In genomic region chr15:65940618-65940909, GRCh38 we compare ENCODE assay signal across 17 cellular contexts.
DNase-seq lines count a peak whose midpoint lies in the region; ATAC-seq and TF ChIP-seq lines count a peak whose summit lies in the region.
"Had no signal": no experiment of that assay in that cellular context is flagged by ENCODE, and none has a peak within 500 bp of the region (broad histone marks: within the 10 kb centered on the region; RNA-seq: fewer than 3 reads in every experiment).

No MANE protein-coding gene starts in this region.

- TF ChIP-seq CTCF in mucosa of descending colon (IDR thresholded peaks at IDR 0.05) (no peak), colonic mucosa (IDR thresholded peaks at IDR 0.05) (no peak)

- peak; percentile 30 for DNase-seq in EH (ENCODE audit: low read depth)
- peak; percentile 72 for DNase-seq in NCI-H69 (lab: John Stamatoyannopoulos, UW)
- DNase-seq in dermis blood vessel endothelial cell: peak; percentile 14
- no peak for DNase-seq in mucosa of descending colon
- no peak for DNase-seq in HUDEP-2 (lab: John Stamatoyannopoulos, UW; ENCODE audit: unreplicated experiment in 76 of 76)
- no peak for DNase-seq in NCI-H524 treated with DMSO at 0.1 percent for 48 hours (lab: John Stamatoyannopoulos, UW)
- no peak for DNase-seq in colonic mucosa
- DNase-seq: activated T-cell treated with anti-CD3 and anti-CD28 coated beads, Interleukin-2, amount 50 U/mL, for 4 hours; effector CD4-positive, alpha-beta T cell; MM.1S; retina; stimulated activated CD4-positive, alpha-beta T cell treated with anti-CD3 and anti-CD28 coated beads, Interleukin-4, amount 100 ng/mL, for 1 hour had no signal

- H3K27me3 ChIP-seq in colonic mucosa: no peaks in the 10 kb centered on the region

- H3K9me3 ChIP-seq in mucosa of descending colon: no peaks in the 10 kb centered on the region
- H3K9me3 ChIP-seq in colonic mucosa: no peaks in the 10 kb centered on the region

- intact Hi-C loops in mucosa of descending colon (cut with DNase I, micrococcal nuclease) (no loop called here), colonic mucosa (cut with DNase I) (no loop called here)

- no peaks in the 10 kb centered on the region for H3K4me1 ChIP-seq in mucosa of descending colon (ENCODE audit: low read depth)
- H3K4me1 ChIP-seq in colonic mucosa: no peaks in the 10 kb centered on the region

- no peak overlapping the region for H3K27ac ChIP-seq in colonic mucosa
- H3K27ac ChIP-seq: C4-2B, HL-60 had no signal

- no peak overlapping the region for H3K4me3 ChIP-seq in mucosa of descending colon
- no peak overlapping the region for H3K4me3 ChIP-seq in colonic mucosa

- no peaks in the 10 kb centered on the region for H3K36me3 ChIP-seq in mucosa of descending colon (ENCODE audit: low read depth)
- no peaks in the 10 kb centered on the region for H3K36me3 ChIP-seq in colonic mucosa

- no peak overlapping the region for H3K9ac ChIP-seq in colonic mucosa (ENCODE audit: low read depth in 2 of 2, low read length in 2 of 2)

- ATAC-seq in mucosa of descending colon (peak; percentile 17), GM21825 (IDR thresholded peaks at IDR 0.05; ENCODE audit: unreplicated experiment) (no peak)
- ATAC-seq: activated CD4-positive, CD25-positive, alpha-beta regulatory T cell treated with anti-CD3 and anti-CD28 coated beads, Interleukin-2, amount 50 U/mL, for 24 hours; activated T-cell treated with anti-CD3 and anti-CD28 coated beads, Interleukin-2, amount 50 U/mL, for 4 hours; stimulated activated memory B cell treated with anti-CD40 and anti-IgM and Interleukin-4, amounts not matched to agents 10 μg/mL and 1 μg/mL and 100 μg/mL, for 72 hours had no signal

Comparison
In these comparisons a context has a peak if more than half of its experiments do, and no peak if none do; other contexts are left out.
1. DNase-seq: peak in EH (single experiment), NCI-H69 (single experiment) and dermis blood vessel endothelial cell (single experiment); none in mucosa of descending colon (0 of 3), HUDEP-2 (0 of 76), NCI-H524 treated with DMSO at 0.1 percent for 48 hours (single experiment) and colonic mucosa (single experiment).